ENCODE assay signal across 1 cellular context in genomic region chr5:64637144-64637543, GRCh38.
TF ChIP-seq lines count a peak whose summit lies in the region.

No MANE protein-coding gene starts in this region.

TF ChIP-seq in IMR-90, 13 proteins besides CTCF, POLR2A, EP300 and RAD21 (continued from another document):
- TF ChIP-seq USF2 (IDR thresholded peaks at IDR 0.05; ENCODE audit: low read depth, low read length), result no peak
- TF ChIP-seq CHD1 (IDR thresholded peaks at IDR 0.05; ENCODE audit: low read depth, low read length), result no peak
- no peak for TF ChIP-seq CEBPB (IDR thresholded peaks at IDR 0.05; ENCODE audit: low read depth, low read length)
- no peak for TF ChIP-seq RFX5 (IDR thresholded peaks at IDR 0.05; ENCODE audit: low read depth, low read length)
- no peak for TF ChIP-seq MXI1 (IDR thresholded peaks at IDR 0.05; ENCODE audit: borderline replicate concordance, low read depth, low read length)
- no peak for TF ChIP-seq NFE2L2 (IDR thresholded peaks at IDR 0.05; ENCODE audit: low read depth, low read length)
